9 cellular contexts compared by ENCODE assay signal in the genomic region with DNA sequence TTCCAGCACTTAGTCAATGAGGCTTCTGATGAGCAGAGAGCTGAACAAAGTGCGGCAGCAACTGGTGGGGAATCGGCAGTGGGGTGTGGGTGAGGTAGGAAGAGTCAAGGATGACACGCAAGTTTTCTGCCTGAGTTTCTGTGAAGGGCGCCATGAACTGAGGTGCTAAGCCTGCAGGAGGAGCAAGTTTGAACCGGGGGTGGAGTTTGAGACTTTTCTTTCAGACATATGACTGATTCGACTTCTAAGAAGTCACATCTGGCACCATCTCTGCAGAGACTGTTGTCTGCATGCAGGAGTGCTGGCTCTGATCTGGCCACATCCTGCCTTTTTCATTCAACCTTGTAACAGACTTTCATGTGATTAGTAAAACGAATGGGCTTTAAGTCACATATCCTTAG. TPM values are rescaled to one million over a fixed set of nuclear protein-coding genes. Genes with fewer than 3 reads are reported as not detected.
DNase-seq lines count a peak whose midpoint lies in the region; ATAC-seq and TF ChIP-seq lines count a peak whose summit lies in the region.
"Had no signal": no experiment of that assay in that cellular context is flagged by ENCODE, and none has a peak within 500 bp of the region (broad histone marks: within the 10 kb centered on the region; RNA-seq: fewer than 3 reads in every experiment).

No MANE protein-coding gene starts in this region.

- H3K4me1 ChIP-seq in Panc1 (ENCODE audit: control insufficient read depth, insufficient read depth, low read length): no peaks in the 10 kb centered on the region
- peaks cover 0 to 19% (median 10%) of the 10 kb centered on the region in 4 donors for H3K4me1 ChIP-seq in stomach
- no peaks in the 10 kb centered on the region for H3K4me1 ChIP-seq in sigmoid colon
- no peaks in the 10 kb centered on the region for H3K4me1 ChIP-seq in right cardiac atrium (ENCODE audit: control insufficient read depth, insufficient read depth, low read length)

- in situ Hi-C loops in Panc1 (cut with HindIII; ENCODE audit: low pct_unique_long_range_greater_than_20kb, low sequenced_read_pairs): no loop called here

- H3K27me3 ChIP-seq in Panc1 (ENCODE audit: control insufficient read depth, insufficient read depth, low read length): no peaks in the 10 kb centered on the region
- no peaks in the 10 kb centered on the region for H3K27me3 ChIP-seq in stomach
- no peaks in the 10 kb centered on the region for H3K27me3 ChIP-seq in sigmoid colon
- H3K27me3 ChIP-seq in right cardiac atrium (ENCODE audit: control insufficient read depth, insufficient read depth): no peaks in the 10 kb centered on the region
- H3K27me3 ChIP-seq: neutrophil had no signal

- no peaks in the 10 kb centered on the region for H3K9me3 Mint-ChIP-seq in activated T-cell treated with anti-CD3 and anti-CD28 coated beads, Interleukin-2, amount 50 U/mL, for 4 hours
- H3K9me3 Mint-ChIP-seq in natural killer cell treated with Interleukin-12 subunit alpha and Interleukin-12 subunit beta and Interleukin-15 and Interleukin-18, amount 100 ng/mL, for 72 hours: no peaks in the 10 kb centered on the region

- DNase-seq in Panc1 (ENCODE audit: low read depth, low spot score) (no peak), stomach (no peak), sigmoid colon (no peak), right cardiac atrium (no peak)
- peak; percentile 52 for DNase-seq in activated T-cell treated with anti-CD3 and anti-CD28 coated beads, Interleukin-2, amount 50 U/mL, for 4 hours
- DNase-seq in natural killer cell treated with Interleukin-12 subunit alpha and Interleukin-12 subunit beta and Interleukin-15 and Interleukin-18, amount 100 ng/mL, for 72 hours (ENCODE audit: low spot score): peak; percentile 77
- DNase-seq: KBM-7 had no signal

- H3K4me3 ChIP-seq in Panc1 (ENCODE audit: low read depth in 2 of 2, low read length in 2 of 2) (no peak overlapping the region), stomach (no peak overlapping the region), sigmoid colon (no peak overlapping the region), right cardiac atrium (ENCODE audit: low read length) (no peak overlapping the region)

- WGBS in stomach, 5 donors: 69 to 87% (median 75%) methylated on average over 7 of the region's 7 CpGs
- 67 to 93% methylated on average over 7 of the region's 7 CpGs for WGBS in sigmoid colon, 2 donors
- 86% methylated on average over 7 of the region's 7 CpGs for WGBS in right cardiac atrium

- no peak for ATAC-seq in Panc1
- peak; percentile 91 to 94 for ATAC-seq in activated T-cell treated with anti-CD3 and anti-CD28 coated beads, Interleukin-2, amount 50 U/mL, for 4 hours
- ATAC-seq in natural killer cell treated with Interleukin-12 subunit alpha and Interleukin-12 subunit beta and Interleukin-15 and Interleukin-18, amount 100 ng/mL, for 72 hours: peak; percentile 92 to 94
- no peak for ATAC-seq in GM19463 (IDR thresholded peaks at IDR 0.05; ENCODE audit: unreplicated experiment)
- ATAC-seq in right cardiac atrium: no peak

- POLR2A ChIA-PET in Panc1 (lab: Charles Lee): no interaction called here

- H3K4me1 Mint-ChIP-seq in activated T-cell treated with anti-CD3 and anti-CD28 coated beads, Interleukin-2, amount 50 U/mL, for 4 hours (ENCODE audit: low read depth): peaks cover 28% of the 10 kb centered on the region
- peaks cover 25% of the 10 kb centered on the region in 2 donors for H3K4me1 Mint-ChIP-seq in natural killer cell treated with Interleukin-12 subunit alpha and Interleukin-12 subunit beta and Interleukin-15 and Interleukin-18, amount 100 ng/mL, for 72 hours (ENCODE audit: low read depth in 2 of 2)

- H3K36me3 Mint-ChIP-seq in activated T-cell treated with anti-CD3 and anti-CD28 coated beads, Interleukin-2, amount 50 U/mL, for 4 hours (ENCODE audit: insufficient read depth): peaks cover 9% of the 10 kb centered on the region
- peaks cover 4% of the 10 kb centered on the region for H3K36me3 Mint-ChIP-seq in natural killer cell treated with Interleukin-12 subunit alpha and Interleukin-12 subunit beta and Interleukin-15 and Interleukin-18, amount 100 ng/mL, for 72 hours

- intact Hi-C loops in Panc1 (cut with micrococcal nuclease; ENCODE audit: unreplicated experiment) (no loop called here), stomach (cut with DNase I; ENCODE audit: low total_unique reads) (no loop called here), sigmoid colon (cut with DNase I) (no loop called here), right cardiac atrium (cut with DNase I) (no loop called here)

- H3K4me3 Mint-ChIP-seq in activated T-cell treated with anti-CD3 and anti-CD28 coated beads, Interleukin-2, amount 50 U/mL, for 4 hours: peak overlapping the region; percentile 44
- H3K4me3 Mint-ChIP-seq in natural killer cell treated with Interleukin-12 subunit alpha and Interleukin-12 subunit beta and Interleukin-15 and Interleukin-18, amount 100 ng/mL, for 72 hours: peak overlapping the region; percentile 51

- TF ChIP-seq CTCF in Panc1 (IDR thresholded peaks at IDR 0.05): no peak
- no peak for TF ChIP-seq CTCF in stomach (IDR thresholded peaks at IDR 0.05)
- no peak for TF ChIP-seq CTCF in sigmoid colon (IDR thresholded peaks at IDR 0.05)

- CTCF ChIA-PET in Panc1 (lab: Charles Lee): no interaction called here

- peak overlapping the region; percentile 73 to 88 for H3K27ac Mint-ChIP-seq in natural killer cell treated with Interleukin-12 subunit alpha and Interleukin-12 subunit beta and Interleukin-15 and Interleukin-18, amount 100 ng/mL, for 72 hours

- H3K9me3 ChIP-seq in Panc1 (ENCODE audit: control insufficient read depth, insufficient read depth, low read depth, low read length) (no peaks in the 10 kb centered on the region), stomach (no peaks in the 10 kb centered on the region), sigmoid colon (no peaks in the 10 kb centered on the region), right cardiac atrium (ENCODE audit: control insufficient read depth, low read length) (no peaks in the 10 kb centered on the region)
- H3K9me3 ChIP-seq: neutrophil had no signal

- no peaks in the 10 kb centered on the region for H3K36me3 ChIP-seq in Panc1 (ENCODE audit: control insufficient read depth, insufficient read depth, low read length)
- peaks cover 12 to 90% (median 82%) of the 10 kb centered on the region in 4 donors for H3K36me3 ChIP-seq in stomach
- H3K36me3 ChIP-seq in sigmoid colon: peaks cover 8 to 78% (median 26%) of the 10 kb centered on the region in 4 donors

- H3K27me3 Mint-ChIP-seq in activated T-cell treated with anti-CD3 and anti-CD28 coated beads, Interleukin-2, amount 50 U/mL, for 4 hours (ENCODE audit: low read depth): no peaks in the 10 kb centered on the region
- no peaks in the 10 kb centered on the region for H3K27me3 Mint-ChIP-seq in natural killer cell treated with Interleukin-12 subunit alpha and Interleukin-12 subunit beta and Interleukin-15 and Interleukin-18, amount 100 ng/mL, for 72 hours

- TSS peak; percentile 23 for BruUV-seq in Panc1 (replicated peaks; lab: Mats Ljungman, UMichigan)

- no peak overlapping the region for H3K27ac ChIP-seq in Panc1 (ENCODE audit: low read length)
- H3K27ac ChIP-seq in stomach: peak overlapping the region in 4 of 5 donors; percentile 46 to 62 (median 56)
- H3K27ac ChIP-seq in sigmoid colon: no peak overlapping the region
- no peak overlapping the region for H3K27ac ChIP-seq in right cardiac atrium (ENCODE audit: low read length)
- H3K27ac ChIP-seq: neutrophil had no signal

- no peak for TF ChIP-seq EP300 in stomach (IDR thresholded peaks at IDR 0.05)
- no peak for TF ChIP-seq EP300 in sigmoid colon (IDR thresholded peaks at IDR 0.05)

- no peak for TF ChIP-seq POLR2A in stomach (IDR thresholded peaks at IDR 0.05)
- no peak for TF ChIP-seq POLR2A in sigmoid colon (IDR thresholded peaks at IDR 0.05)

RNA-seq across cellular contexts. Expression of a gene that starts 14.8 kb away (rescaled TPM):
- total RNA-seq in Panc1 (2021; ENCODE audit: unreplicated experiment) (370 TPM), stomach (100 to 1,000 TPM in 4 of 5 donors, 10 to 100 TPM in 1; 93.2 to 306 (median 110) TPM), sigmoid colon (100 to 1,000 TPM; 117 to 209 (median 157) TPM), right cardiac atrium (100 to 1,000 TPM; 362 to 456 (median 404) TPM)
- polyA plus RNA-seq in Panc1 (2012; ENCODE audit: insufficient read length): 700 TPM
- total RNA-seq in activated T-cell treated with anti-CD3 and anti-CD28 coated beads, Interleukin-2, amount 50 U/mL, for 4 hours: 100 to 1,000 TPM; 383 to 449 (median 421) TPM
- total RNA-seq in natural killer cell treated with Interleukin-12 subunit alpha and Interleukin-12 subunit beta and Interleukin-15 and Interleukin-18, amount 100 ng/mL, for 72 hours: 100 to 1,000 TPM; 394 to 516 TPM
- polyA plus RNA-seq in stomach (10 to 100 TPM; 66.1 to 80.9 (median 67.8) TPM), sigmoid colon (100 to 1,000 TPM in 1 of 3 donors, 10 to 100 TPM in 2; 73.9 to 203 (median 89.7) TPM), right cardiac atrium (285 TPM)

RNA-seq across cellular contexts. Expression of a gene that starts 54.0 kb away (rescaled TPM):
- total RNA-seq in Panc1 (2021; ENCODE audit: unreplicated experiment): 36.4 TPM
- polyA plus RNA-seq in Panc1 (2012; ENCODE audit: insufficient read length): 31.8 TPM
- total RNA-seq in activated T-cell treated with anti-CD3 and anti-CD28 coated beads, Interleukin-2, amount 50 U/mL, for 4 hours: 10 to 100 TPM; 55.9 to 65.0 (median 63.5) TPM
- 10 to 100 TPM; 18.2 to 28.4 TPM for total RNA-seq in natural killer cell treated with Interleukin-12 subunit alpha and Interleukin-12 subunit beta and Interleukin-15 and Interleukin-18, amount 100 ng/mL, for 72 hours
- total RNA-seq in stomach: 10 to 100 TPM in 2 of 5 donors, 1 to 10 TPM in 3; 4.6 to 33.5 (median 9.0) TPM
- 10 to 100 TPM in 2 of 3 donors, 1 to 10 TPM in 1; 9.5 to 13.6 (median 11.7) TPM for polyA plus RNA-seq in stomach
- total RNA-seq in sigmoid colon: 10 to 100 TPM in 3 of 4 donors, 1 to 10 TPM in 1; 8.0 to 14.8 (median 13.9) TPM
- polyA plus RNA-seq in sigmoid colon: 10 to 100 TPM in 1 of 3 donors, 1 to 10 TPM in 2; 6.0 to 12.1 (median 7.2) TPM
- 10 to 100 TPM in 1 of 4 donors, 1 to 10 TPM in 3; 8.0 to 12.8 (median 9.5) TPM for total RNA-seq in right cardiac atrium
- 9.2 TPM for polyA plus RNA-seq in right cardiac atrium

Comparison
In these comparisons a context has a peak if more than half of its experiments do, and no peak if none do; other contexts are left out.
1. ATAC-seq: peak in activated T-cell treated with anti-CD3 and anti-CD28 coated beads, Interleukin-2, amount 50 U/mL, for 4 hours (2 of 2) and natural killer cell treated with Interleukin-12 subunit alpha and Interleukin-12 subunit beta and Interleukin-15 and Interleukin-18, amount 100 ng/mL, for 72 hours (2 of 2); none in Panc1 (single experiment), GM19463 (single experiment) and right cardiac atrium (0 of 2).
2. DNase-seq: peak in activated T-cell treated with anti-CD3 and anti-CD28 coated beads, Interleukin-2, amount 50 U/mL, for 4 hours (single experiment) and natural killer cell treated with Interleukin-12 subunit alpha and Interleukin-12 subunit beta and Interleukin-15 and Interleukin-18, amount 100 ng/mL, for 72 hours (single experiment); none in Panc1 (single experiment), stomach (single experiment), sigmoid colon (single experiment) and right cardiac atrium (0 of 3).
3. H3K27ac ChIP-seq: peak in stomach (4 of 5); none in Panc1 (single experiment), sigmoid colon (0 of 4) and right cardiac atrium (single experiment).